ENCODE assay signal across 21 cellular contexts in the genomic region with DNA sequence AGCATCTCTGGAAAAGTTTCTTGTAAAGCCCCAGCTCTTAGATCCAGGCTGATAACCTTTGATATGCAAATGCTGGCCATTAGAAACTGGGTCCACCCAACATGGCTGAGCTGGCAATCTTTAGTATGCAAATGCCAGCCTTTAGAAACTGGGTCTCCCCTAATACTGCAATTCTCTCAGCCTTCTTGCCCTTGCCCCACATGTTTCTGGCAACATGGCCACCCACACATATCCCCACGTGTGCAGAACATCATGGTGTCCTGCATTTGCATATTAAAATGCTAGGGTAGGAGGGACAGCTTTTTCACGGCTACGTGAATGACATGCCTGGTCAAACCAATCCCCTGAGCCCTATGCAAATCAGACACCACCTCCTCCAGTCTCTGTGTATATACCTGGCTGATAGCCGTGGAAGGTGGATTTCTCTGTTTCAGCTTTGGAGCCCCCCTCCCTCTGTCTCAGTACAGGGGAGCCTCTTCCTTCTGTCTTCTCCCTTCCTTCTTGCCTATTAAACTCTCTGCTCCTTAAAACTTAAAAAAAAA.
DNase-seq lines count a peak whose midpoint lies in the region; ATAC-seq, FAIRE-seq and TF ChIP-seq lines count a peak whose summit lies in the region.
"Had no signal": no experiment of that assay in that cellular context is flagged by ENCODE, and none has a peak within 500 bp of the region (broad histone marks: within the 10 kb centered on the region; RNA-seq: fewer than 3 reads in every experiment).

No MANE protein-coding gene starts in this region.

- H3K4me3 ChIP-seq in HepG2 (replicated peaks in 1 of 3; ENCODE audit: insufficient read depth in 1 of 3, low read depth in 2 of 3, low read length in 3 of 3) (no peak overlapping the region), right lobe of liver (no peak overlapping the region), HAP-1 (no peak overlapping the region), K562 (no peak overlapping the region), WERI-Rb-1 (ENCODE audit: low read depth, low read length) (no peak overlapping the region)
- H3K4me3 ChIP-seq: A549; BLaER1 treated with 17β-estradiol and CSF1 and Interleukin-3, amounts not matched to agents 10 nM and 100 nM had no signal

- H3K4me1 ChIP-seq in HepG2 (ENCODE audit: insufficient read depth, low read length) (no peaks in the 10 kb centered on the region; the same call in 1 of the 2 replicates), right lobe of liver (no peaks in the 10 kb centered on the region), HAP-1 (peaks cover 6% of the 10 kb centered on the region; the same call in 1 of the 2 replicates), K562 (replicated peaks in 1 of 2; ENCODE audit: control insufficient read depth in 2 of 2, insufficient read depth in 2 of 2, low read length in 2 of 2) (no peaks in the 10 kb centered on the region)
- H3K4me1 ChIP-seq: A549; BE2C; BLaER1 treated with 17β-estradiol and CSF1 and Interleukin-3, amounts not matched to agents 10 nM and 100 nM had no signal

- BruUV-seq in HepG2 (replicated peaks; lab: Mats Ljungman, UMichigan) (no TSS peak), K562 (replicated peaks; lab: Mats Ljungman, UMichigan) (no TSS peak)

- TF ChIP-seq POLR2A in HepG2 (IDR thresholded peaks at IDR 0.05; ENCODE audit: insufficient read depth in 1 of 2, low read depth in 2 of 2, low read length in 2 of 2): no peak
- TF ChIP-seq POLR2A in right lobe of liver (IDR thresholded peaks at IDR 0.05): no peak
- TF ChIP-seq POLR2A in K562 (conservative IDR thresholded peaks at IDR 0.05): no peak

- intact Hi-C loops in HepG2 (cut with micrococcal nuclease; ENCODE audit: unreplicated experiment): no loop called here
- intact Hi-C loops in right lobe of liver (cut with DNase I): no loop called here
- intact Hi-C loops in K562 (cut with micrococcal nuclease): no loop called here

- POLR2A ChIA-PET in HepG2 (lab: Yijun Ruan, JAX): no interaction called here
- POLR2A ChIA-PET in K562 (lab: Yijun Ruan, JAX): no interaction called here

- CTCF ChIA-PET in HepG2 (lab: Yijun Ruan, JAX; ENCODE audit: low intra/inter-chr PET ratio, low total read pairs): no interaction called here
- CTCF ChIA-PET in K562 (lab: Yijun Ruan, JAX; ENCODE audit: low intra/inter-chr PET ratio): no interaction called here

- no peak for TF ChIP-seq EP300 in HepG2 (IDR thresholded peaks at IDR 0.05; ENCODE audit: low read depth in 2 of 2, low read length in 2 of 2)
- TF ChIP-seq EP300 in HepG2 (CRISPR knock-in tag; IDR thresholded peaks at IDR 0.05; ENCODE audit: borderline replicate concordance): no peak
- no peak for TF ChIP-seq EP300 in K562 (IDR thresholded peaks at IDR 0.05; ENCODE audit: low read length)

- H2AFZ ChIP-seq in HepG2 (ENCODE audit: low read length) (no peak overlapping the region), K562 (ENCODE audit: low read depth, low read length) (0 out of 2 replicates have a peak overlapping the region, but pooled peaks have one; percentile 50)

- H3K4me2 ChIP-seq in HepG2 (ENCODE audit: low read depth, low read length): no peak overlapping the region
- H3K4me2 ChIP-seq in K562 (ENCODE audit: insufficient read depth, low read length): no peak overlapping the region
- H3K4me2 ChIP-seq: A549; BLaER1 treated with 17β-estradiol and CSF1 and Interleukin-3, amounts not matched to agents 10 nM and 100 nM had no signal

- TF ChIP-seq CTCF in HepG2 (CRISPR knock-in tag; IDR thresholded peaks at IDR 0.05) (no peak), right lobe of liver (IDR thresholded peaks at IDR 0.05) (no peak), K562 (IDR thresholded peaks at IDR 0.05 in 2 of 3, conservative IDR thresholded peaks at IDR 0.05 in 1 of 3; ENCODE audit: insufficient read depth in 2 of 3, low read depth in 1 of 3, low read length in 3 of 3) (no peak), WERI-Rb-1 (IDR thresholded peaks at IDR 0.05; ENCODE audit: low read depth, low read length) (no peak)

- FAIRE-seq in HepG2 (lab: Jason Lieb, UNC): no peak
- no peak for FAIRE-seq in K562 (lab: Jason Lieb, UNC)
- FAIRE-seq: A549, G401.6, GM12892 had no signal

- no peaks in the 10 kb centered on the region for H3K36me3 ChIP-seq in HepG2 (replicated peaks in 1 of 2; ENCODE audit: control insufficient read depth in 1 of 2, insufficient read depth in 2 of 2, low read length in 2 of 2)
- H3K36me3 ChIP-seq in right lobe of liver: no peaks in the 10 kb centered on the region
- no peaks in the 10 kb centered on the region for H3K36me3 ChIP-seq in HAP-1 (replicated peaks)
- no peaks in the 10 kb centered on the region for H3K36me3 ChIP-seq in K562 (ENCODE audit: control insufficient read depth, insufficient read depth, low read length)
- no peaks in the 10 kb centered on the region for H3K36me3 ChIP-seq in WERI-Rb-1
- H3K36me3 ChIP-seq: BE2C; BLaER1 treated with 17β-estradiol and CSF1 and Interleukin-3, amounts not matched to agents 10 nM and 100 nM had no signal

- H4K20me1 ChIP-seq in HepG2 (ENCODE audit: insufficient read depth, low read length) (no peaks in the 10 kb centered on the region), K562 (replicated peaks; ENCODE audit: control insufficient read depth, insufficient read depth, low read length) (no peaks in the 10 kb centered on the region)
- H4K20me1 ChIP-seq: BLaER1 treated with 17β-estradiol and CSF1 and Interleukin-3, amounts not matched to agents 10 nM and 100 nM had no signal

- H3K79me2 ChIP-seq in HepG2 (ENCODE audit: insufficient read depth, low read length): no peaks in the 10 kb centered on the region
- no peaks in the 10 kb centered on the region for H3K79me2 ChIP-seq in K562 (ENCODE audit: control insufficient read depth, insufficient read depth, low read length)

- 0% methylated on average over 4 of the region's 4 CpGs for WGBS in HepG2 (ENCODE audit: low lambda C conversion rate)
- WGBS in right lobe of liver (ENCODE audit: insufficient coverage, low coverage, low lambda C conversion rate, missing lambda C conversion rate): 66% methylated on average over 2 of the region's 4 CpGs
- 11% methylated on average over 4 of the region's 4 CpGs for WGBS in K562 (ENCODE audit: insufficient coverage, low coverage, missing lambda C conversion rate)

- H3K9ac ChIP-seq in HepG2 (ENCODE audit: insufficient read depth, low read depth, low read length) (no peak overlapping the region), K562 (ENCODE audit: insufficient read depth in 1 of 2, low read depth in 2 of 2, low read length in 2 of 2) (no peak overlapping the region)
- H3K9ac ChIP-seq: BLaER1 treated with 17β-estradiol and CSF1 and Interleukin-3, amounts not matched to agents 10 nM and 100 nM had no signal

- no peaks in the 10 kb centered on the region for H3K9me1 ChIP-seq in K562 (ENCODE audit: control insufficient read depth, insufficient read depth, low read length)

- H3K9me3 ChIP-seq in HepG2 (ENCODE audit: low read length): no peaks in the 10 kb centered on the region
- H3K9me3 ChIP-seq in right lobe of liver: no peaks in the 10 kb centered on the region
- no peaks in the 10 kb centered on the region for H3K9me3 ChIP-seq in HAP-1
- no peaks in the 10 kb centered on the region for H3K9me3 ChIP-seq in K562 (replicated peaks; ENCODE audit: control insufficient read depth, insufficient read depth, low read depth, low read length)
- no peaks in the 10 kb centered on the region for H3K9me3 ChIP-seq in WERI-Rb-1 (ENCODE audit: severe bottlenecking)
- H3K9me3 ChIP-seq: A549, BE2C had no signal

- in situ Hi-C loops in HepG2 (cut with HindIII; ENCODE audit: extremely low pct_ligation_motif_present, low pct_unique_long_range_greater_than_20kb): no loop called here
- in situ Hi-C loops in HAP-1 (cut with MboI; ENCODE audit: low sequenced_read_pairs): no loop called here
- in situ Hi-C loops in K562 (cut with MboI): no loop called here

- ATAC-seq in HepG2 (no peak), right lobe of liver (no peak), K562 (peak; percentile 40; the same call in 1 of the 3 replicates), HG03571 (IDR thresholded peaks at IDR 0.05; ENCODE audit: unreplicated experiment) (no peak), HG03135 (IDR thresholded peaks at IDR 0.05; ENCODE audit: unreplicated experiment) (no peak)
- ATAC-seq: A549 had no signal

- no peaks in the 10 kb centered on the region; a peak in 1 of 5 replicates for H3K27me3 ChIP-seq in HepG2 (ENCODE audit: control insufficient read depth in 1 of 2, insufficient read depth in 2 of 2, low read length in 2 of 2)
- no peaks in the 10 kb centered on the region for H3K27me3 ChIP-seq in right lobe of liver
- H3K27me3 ChIP-seq in HAP-1 (ENCODE audit: low read depth): no peaks in the 10 kb centered on the region
- no peaks in the 10 kb centered on the region for H3K27me3 ChIP-seq in K562 (ENCODE audit: control insufficient read depth in 2 of 2, insufficient read depth in 2 of 2, low read length in 2 of 2)
- peaks cover 72% of the 10 kb centered on the region for H3K27me3 ChIP-seq in WERI-Rb-1 (ENCODE audit: insufficient read depth, low read depth, severe bottlenecking)
- H3K27me3 ChIP-seq: BE2C; BLaER1 treated with 17β-estradiol and CSF1 and Interleukin-3, amounts not matched to agents 10 nM and 100 nM had no signal

- DNase-seq in HepG2 (ENCODE audit: low spot score) (no peak), right lobe of liver (no peak), HAP-1 (ENCODE audit: low spot score in 2 of 2) (peak; percentile 4 to 12), K562 (ENCODE audit: extremely low read depth in 1 of 4, low spot score in 3 of 4) (peak in 1 of 4 experiments; percentile 27), iPS DF 19.7 (ENCODE audit: low read depth, low spot score) (peak; percentile 7), WERI-Rb-1 (no peak)
- DNase-seq: 8988T; ACHN; AML-193; BE2C; CD4-positive, alpha-beta T cell; CD8-positive, alpha-beta memory T cell; DMS53; DMS79 treated with DMSO at 0.1 percent for 48 hours; HCEC 1CT had no signal

- H3K27ac ChIP-seq in HepG2 (ENCODE audit: extremely low read length, insufficient read depth, low read length) (no peak overlapping the region), right lobe of liver (no peak overlapping the region), K562 (ENCODE audit: extremely low read depth, low read depth, low read length) (no peak overlapping the region), WERI-Rb-1 (no peak overlapping the region)
- H3K27ac ChIP-seq: A549; BLaER1 treated with 17β-estradiol and CSF1 and Interleukin-3, amounts not matched to agents 10 nM and 100 nM had no signal

- TF ChIP-seq RAD21 in HepG2 (CRISPR knock-in tag; IDR thresholded peaks at IDR 0.05): no peak
- no peak for TF ChIP-seq RAD21 in K562 (CRISPR knock-in tag; conservative IDR thresholded peaks at IDR 0.05 in 1 of 2, IDR thresholded peaks at IDR 0.05 in 1 of 2)

TF ChIP-seq in K562, 482 proteins besides CTCF, POLR2A, EP300 and RAD21 (continues in another document):
- no peak for TF ChIP-seq NFXL1 (CRISPR knock-in tag; IDR thresholded peaks at IDR 0.05)
- no peak for TF ChIP-seq FOS (IDR thresholded peaks at IDR 0.05; ENCODE audit: extremely low read depth, insufficient read length)
- TF ChIP-seq ZZZ3 (IDR thresholded peaks at IDR 0.05): no peak
- TF ChIP-seq YY1 (IDR thresholded peaks at IDR 0.05; ENCODE audit: borderline replicate concordance in 1 of 3, control insufficient read depth in 1 of 3, extremely low read depth in 1 of 3, insufficient read depth in 3 of 3, insufficient read length in 1 of 3, insufficient replicate concordance in 2 of 3, low read depth in 1 of 3, low read length in 2 of 3): peak in 1 of 3 experiments; percentile 38
- no peak for TF ChIP-seq CHD4 (IDR thresholded peaks at IDR 0.05; ENCODE audit: insufficient read depth, insufficient replicate concordance, low read depth, low read length, poor library complexity, severe bottlenecking)

Comparison
In these comparisons a context has a peak if more than half of its experiments do, and no peak if none do; other contexts are left out.
1. DNase-seq: peak in HAP-1 (2 of 2) and iPS DF 19.7 (single experiment); none in HepG2 (single experiment), right lobe of liver (0 of 3) and WERI-Rb-1 (single experiment).
2. Of the 241 proteins assayed by ChIP-seq in both HepG2 and K562: peak only in HepG2: MNT; only in K562: none; in both: none; in neither: 239; mixed calls (peak in some experiments, not most) for 1.